Comparison of ENCODE assay signal across 23 cellular contexts in the genomic region with DNA sequence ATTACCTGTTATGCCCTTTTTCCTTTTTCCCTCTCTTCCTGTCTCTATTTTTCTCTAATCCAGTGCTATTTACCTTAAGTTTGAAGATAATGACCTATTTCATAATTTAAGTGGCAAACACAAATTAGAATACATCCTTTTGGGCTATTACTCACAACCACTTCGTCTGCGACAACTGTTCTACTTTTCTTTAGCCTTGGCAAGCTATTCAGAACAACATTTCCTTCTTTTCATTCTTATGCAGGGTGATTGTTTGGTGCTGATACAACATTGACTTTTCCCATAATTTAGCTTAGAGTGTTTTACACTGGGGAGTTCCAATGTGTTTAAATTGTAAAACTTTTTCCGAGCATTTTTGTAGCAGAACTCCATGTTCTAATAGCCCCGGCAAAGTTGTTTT.
DNase-seq lines count a peak whose midpoint lies in the region; ATAC-seq and TF ChIP-seq lines count a peak whose summit lies in the region.
"Had no signal": no experiment of that assay in that cellular context is flagged by ENCODE, and none has a peak within 500 bp of the region (broad histone marks: within the 10 kb centered on the region; RNA-seq: fewer than 3 reads in every experiment).

No MANE protein-coding gene starts in this region.

- no peaks in the 10 kb centered on the region for H3K36me3 Mint-ChIP-seq in activated T-cell treated with anti-CD3 and anti-CD28 coated beads, Interleukin-2, amount 50 U/mL, for 72 hours (ENCODE audit: insufficient read depth in 2 of 2)
- no peaks in the 10 kb centered on the region for H3K36me3 Mint-ChIP-seq in osteocyte (ENCODE audit: unreplicated experiment)
- H3K36me3 Mint-ChIP-seq: CD4-positive, CD25-positive, alpha-beta regulatory T cell; naive B cell had no signal

- H3K9me3 ChIP-seq in PC-9 (ENCODE audit: insufficient read depth, low read depth) (no peaks in the 10 kb centered on the region), spleen (no peaks in the 10 kb centered on the region)
- H3K9me3 ChIP-seq: body of pancreas, upper lobe of right lung had no signal

- POLR2A ChIA-PET in PC-9 (lab: Charles Lee; ENCODE audit: unreplicated experiment), result no interaction called here

- H3K4me1 ChIP-seq in PC-9 (replicated peaks; ENCODE audit: insufficient read depth), result peaks cover 14% of the 10 kb centered on the region
- H3K4me1 ChIP-seq in spleen, result peaks cover 0 to under 1% (median 0%) of the 10 kb centered on the region in 6 donors
- H3K4me1 ChIP-seq: body of pancreas had no signal

- WGBS in spleen, 5 donors, result 72 to 86% (median 81%) methylated on average over 4 of the region's 4 CpGs

- H3K4me2 ChIP-seq in PC-9, result peak overlapping the region; percentile 29; the same call in 1 of the 2 replicates
- H3K4me2 ChIP-seq: hepatocyte had no signal

- ATAC-seq in activated T-cell treated with anti-CD3 and anti-CD28 coated beads, Interleukin-2, amount 50 U/mL, for 72 hours (replicated peaks in 1 of 2), result no peak
- ATAC-seq in GM18498 (IDR thresholded peaks at IDR 0.05; ENCODE audit: unreplicated experiment), result no peak
- ATAC-seq: activated T-cell treated with anti-CD3 and anti-CD28 coated beads, Interleukin-2, amount 50 U/mL, for 4 hours; body of pancreas; upper lobe of right lung had no signal

- peaks cover 68% of the 10 kb centered on the region for H3K4me1 Mint-ChIP-seq in activated T-cell treated with anti-CD3 and anti-CD28 coated beads, Interleukin-2, amount 50 U/mL, for 72 hours (ENCODE audit: low read depth)
- no peaks in the 10 kb centered on the region for H3K4me1 Mint-ChIP-seq in osteocyte (ENCODE audit: unreplicated experiment)

- H3K27me3 ChIP-seq in PC-9 (ENCODE audit: insufficient read depth, low read depth) (no peaks in the 10 kb centered on the region), spleen (replicated peaks in 1 of 7) (no peaks in the 10 kb centered on the region)
- H3K27me3 ChIP-seq: body of pancreas, hepatocyte, upper lobe of right lung had no signal

- CTCF ChIA-PET in PC-9 (lab: Charles Lee), result no interaction called here

- no peaks in the 10 kb centered on the region for H3K9me2 ChIP-seq in PC-9 (ENCODE audit: insufficient read depth)

- H3K4me3 ChIP-seq in PC-9 (no peak overlapping the region), spleen (no peak overlapping the region)
- H3K4me3 ChIP-seq: body of pancreas, GM23248, hepatocyte, upper lobe of right lung had no signal

- BruUV-seq in PC-9 (replicated peaks; lab: Mats Ljungman, UMichigan), result no TSS peak

- peak overlapping the region; percentile 44 for H3K27ac ChIP-seq in PC-9
- H3K27ac ChIP-seq in epithelial cell of prostate, result peak overlapping the region; percentile 96
- peak overlapping the region in 6 of 8 donors; percentile 0 to 49 (median 19) for H3K27ac ChIP-seq in spleen
- H3K27ac ChIP-seq: body of pancreas, GM23248, hepatocyte, upper lobe of right lung had no signal

- no peak for TF ChIP-seq POLR2A in spleen (IDR thresholded peaks at IDR 0.05)

- peak overlapping the region; percentile 1 for H3K27ac Mint-ChIP-seq in activated T-cell treated with anti-CD3 and anti-CD28 coated beads, Interleukin-2, amount 50 U/mL, for 72 hours
- no peak overlapping the region for H3K27ac Mint-ChIP-seq in osteocyte (ENCODE audit: unreplicated experiment)
- H3K27ac Mint-ChIP-seq: activated CD4-positive, alpha-beta T cell treated with anti-CD3 and anti-CD28 coated beads, Interleukin-2, amount 10 ng/mL, durations not matched to agents 24 days and 14 days had no signal

- H3K27me3 Mint-ChIP-seq in activated T-cell treated with anti-CD3 and anti-CD28 coated beads, Interleukin-2, amount 50 U/mL, for 72 hours (ENCODE audit: low read depth), result no peaks in the 10 kb centered on the region
- H3K27me3 Mint-ChIP-seq in osteocyte (ENCODE audit: unreplicated experiment), result no peaks in the 10 kb centered on the region
- H3K27me3 Mint-ChIP-seq: activated CD4-positive, alpha-beta T cell treated with anti-CD3 and anti-CD28 coated beads, Interleukin-2, amount 10 ng/mL, durations not matched to agents 24 days and 14 days; CD4-positive, CD25-positive, alpha-beta regulatory T cell; naive B cell had no signal

- H3K4me3 Mint-ChIP-seq in activated T-cell treated with anti-CD3 and anti-CD28 coated beads, Interleukin-2, amount 50 U/mL, for 72 hours, result no peak overlapping the region
- H3K4me3 Mint-ChIP-seq in osteocyte (ENCODE audit: unreplicated experiment), result no peak overlapping the region
- H3K4me3 Mint-ChIP-seq: activated CD4-positive, alpha-beta T cell treated with anti-CD3 and anti-CD28 coated beads, Interleukin-2, amount 10 ng/mL, durations not matched to agents 24 days and 14 days; activated T-cell treated with anti-CD3 and anti-CD28 coated beads, Interleukin-2, amount 50 U/mL, for 4 hours; CD4-positive, CD25-positive, alpha-beta regulatory T cell; naive B cell had no signal

- H3K36me3 ChIP-seq in PC-9 (ENCODE audit: low read depth) (no peaks in the 10 kb centered on the region), spleen (no peaks in the 10 kb centered on the region)
- H3K36me3 ChIP-seq: upper lobe of right lung had no signal

- TF ChIP-seq CTCF in PC-9 (conservative IDR thresholded peaks at IDR 0.05), result no peak
- no peak for TF ChIP-seq CTCF in spleen (IDR thresholded peaks at IDR 0.05 in 8 of 11, conservative IDR thresholded peaks at IDR 0.05 in 3 of 11)
- TF ChIP-seq CTCF in osteocyte (IDR thresholded peaks at IDR 0.05), result no peak

- H2AFZ ChIP-seq in PC-9, result no peak overlapping the region
- H2AFZ ChIP-seq: GM23248, hepatocyte had no signal

- H3K79me2 ChIP-seq in PC-9 (ENCODE audit: low read depth), result no peaks in the 10 kb centered on the region
- H3K79me2 ChIP-seq: hepatocyte had no signal

- no peaks in the 10 kb centered on the region for H4K20me1 ChIP-seq in PC-9 (ENCODE audit: insufficient read depth)

- intact Hi-C loops in PC-9 (cut with micrococcal nuclease; ENCODE audit: unreplicated experiment) (no loop called here), spleen (cut with DNase I; ENCODE audit: low total_unique reads) (no loop called here)

- no peak for DNase-seq in activated T-cell treated with anti-CD3 and anti-CD28 coated beads, Interleukin-2, amount 50 U/mL, for 72 hours
- DNase-seq in activated T-cell treated with anti-CD3 and anti-CD28 coated beads for 4 hours (no peak), PC-9 (peak in 1 of 2 experiments; percentile 20), epithelial cell of prostate (ENCODE audit: low read depth, low spot score) (no peak), spleen (no peak), osteocyte (ENCODE audit: extremely low spot score, unreplicated experiment) (no peak), COLO668 (lab: John Stamatoyannopoulos, UW; ENCODE audit: unreplicated experiment) (no peak)
- DNase-seq: 8988T; activated CD4-positive, alpha-beta T cell treated with anti-CD3 and anti-CD28 coated beads, Interleukin-2, amount 10 ng/mL, durations not matched to agents 24 days and 14 days; activated T-cell treated with anti-CD3 and anti-CD28 coated beads, Interleukin-2, amount 50 U/mL, for 4 hours; body of pancreas; CD4-positive, CD25-positive, alpha-beta regulatory T cell; erythroblast; naive B cell; NCI-H446 treated with DMSO at 0.1 percent for 48 hours; nucleus accumbens; stimulated activated CD4-positive, alpha-beta T cell treated with anti-CD3 and anti-CD28 coated beads, Interleukin-2, amount 100 ng/mL, for 24 hours; substantia nigra; T-helper 9 cell; upper lobe of right lung had no signal

- H3K9me3 Mint-ChIP-seq in activated T-cell treated with anti-CD3 and anti-CD28 coated beads, Interleukin-2, amount 50 U/mL, for 72 hours, result no peaks in the 10 kb centered on the region
- H3K9me3 Mint-ChIP-seq in osteocyte (ENCODE audit: unreplicated experiment), result no peaks in the 10 kb centered on the region
- H3K9me3 Mint-ChIP-seq: activated T-cell treated with anti-CD3 and anti-CD28 coated beads, Interleukin-2, amount 50 U/mL, for 4 hours; naive B cell had no signal

- peaks cover 8% of the 10 kb centered on the region; the same call in 1 of the 2 replicates for H3F3A ChIP-seq in PC-9 (ENCODE audit: insufficient read depth, low read depth)

Comparison
In these comparisons a context has a peak if more than half of its experiments do, and no peak if none do; other contexts are left out.
1. H3K27ac ChIP-seq: peak in every context shown above with its lines; median percentile 96 in epithelial cell of prostate; 44 in PC-9; 19 in spleen.